ENCODE assay signal across 1 cellular context in the genomic region with DNA sequence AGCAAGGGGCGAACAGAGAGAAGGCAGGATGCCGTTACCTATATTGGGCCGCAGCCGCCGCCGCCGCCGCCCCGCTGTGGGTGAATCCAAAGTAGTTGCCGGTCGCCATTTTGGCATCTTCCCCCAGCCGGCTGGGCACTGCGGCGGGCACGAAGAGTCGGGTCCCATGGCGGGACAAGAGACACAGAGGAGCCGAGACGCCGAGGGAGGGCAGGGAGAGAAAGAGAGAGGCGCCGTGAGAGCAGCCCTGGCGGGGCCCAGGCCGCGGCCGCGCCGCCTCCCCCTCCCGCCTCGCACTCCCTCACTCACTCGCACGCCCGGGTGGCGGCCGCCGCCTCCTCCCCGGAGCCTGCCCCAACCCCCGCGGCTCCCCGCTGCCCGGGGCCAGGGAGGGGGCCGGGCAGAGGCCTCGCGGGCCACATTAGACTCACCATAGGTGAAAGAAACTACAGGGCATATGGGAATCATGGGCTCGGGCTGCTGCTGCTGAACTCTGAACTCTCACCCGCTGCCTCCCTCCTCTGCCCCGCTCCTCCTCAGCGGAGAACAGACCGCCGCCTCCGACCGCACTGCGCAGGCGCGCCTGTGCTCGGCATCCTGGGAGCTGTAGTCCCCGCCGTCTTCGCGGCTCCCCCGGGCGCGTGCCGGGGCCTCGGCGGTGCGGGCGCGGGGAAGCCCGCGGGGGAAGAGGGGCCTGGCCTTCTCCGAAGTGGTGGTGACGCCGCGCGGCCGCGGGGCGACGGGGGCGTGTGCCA.
TF ChIP-seq lines count a peak whose summit lies in the region.

TSS of gene ZFR (minus strand) at position 550 of the 755 bp plus-strand sequence. CDS start at position 468, 82 bp downstream.

TF ChIP-seq in HCT116, 20 proteins besides CTCF, POLR2A, EP300 and RAD21 (continued from another document):
- TF ChIP-seq, protein P1, sequence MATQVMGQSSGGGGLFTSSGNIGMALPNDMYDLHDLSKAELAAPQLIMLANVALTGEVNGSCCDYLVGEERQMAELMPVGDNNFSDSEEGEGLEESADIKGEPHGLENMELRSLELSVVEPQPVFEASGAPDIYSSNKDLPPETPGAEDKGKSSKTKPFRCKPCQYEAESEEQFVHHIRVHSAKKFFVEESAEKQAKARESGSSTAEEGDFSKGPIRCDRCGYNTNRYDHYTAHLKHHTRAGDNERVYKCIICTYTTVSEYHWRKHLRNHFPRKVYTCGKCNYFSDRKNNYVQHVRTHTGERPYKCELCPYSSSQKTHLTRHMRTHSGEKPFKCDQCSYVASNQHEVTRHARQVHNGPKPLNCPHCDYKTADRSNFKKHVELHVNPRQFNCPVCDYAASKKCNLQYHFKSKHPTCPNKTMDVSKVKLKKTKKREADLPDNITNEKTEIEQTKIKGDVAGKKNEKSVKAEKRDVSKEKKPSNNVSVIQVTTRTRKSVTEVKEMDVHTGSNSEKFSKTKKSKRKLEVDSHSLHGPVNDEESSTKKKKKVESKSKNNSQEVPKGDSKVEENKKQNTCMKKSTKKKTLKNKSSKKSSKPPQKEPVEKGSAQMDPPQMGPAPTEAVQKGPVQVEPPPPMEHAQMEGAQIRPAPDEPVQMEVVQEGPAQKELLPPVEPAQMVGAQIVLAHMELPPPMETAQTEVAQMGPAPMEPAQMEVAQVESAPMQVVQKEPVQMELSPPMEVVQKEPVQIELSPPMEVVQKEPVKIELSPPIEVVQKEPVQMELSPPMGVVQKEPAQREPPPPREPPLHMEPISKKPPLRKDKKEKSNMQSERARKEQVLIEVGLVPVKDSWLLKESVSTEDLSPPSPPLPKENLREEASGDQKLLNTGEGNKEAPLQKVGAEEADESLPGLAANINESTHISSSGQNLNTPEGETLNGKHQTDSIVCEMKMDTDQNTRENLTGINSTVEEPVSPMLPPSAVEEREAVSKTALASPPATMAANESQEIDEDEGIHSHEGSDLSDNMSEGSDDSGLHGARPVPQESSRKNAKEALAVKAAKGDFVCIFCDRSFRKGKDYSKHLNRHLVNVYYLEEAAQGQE (IDR thresholded peaks at IDR 0.05; ENCODE audit: low read depth) = no peak
- TF ChIP-seq POLR2AphosphoS5 (IDR thresholded peaks at IDR 0.05; ENCODE audit: low read depth, low read length) (peak; percentile 78), EZH2 (IDR thresholded peaks at IDR 0.05) (no peak), CBX3 (IDR thresholded peaks at IDR 0.05; ENCODE audit: low read depth) (peak; percentile 99)
